ENCODE assay signal across 1 cellular context in genomic region chr6:122393339-122393896, GRCh38.
TF ChIP-seq lines count a peak whose summit lies in the region.

No MANE protein-coding gene starts in this region.

TF ChIP-seq in HepG2, 621 proteins besides CTCF, POLR2A, EP300 and RAD21 (continued from another document):
- TF ChIP-seq MXD3 (CRISPR knock-in tag; IDR thresholded peaks at IDR 0.05), result no peak
- TF ChIP-seq FOXA3 (CRISPR knock-in tag; IDR thresholded peaks at IDR 0.05), result no peak
- no peak for TF ChIP-seq ZNF574 (CRISPR knock-in tag; IDR thresholded peaks at IDR 0.05)
- no peak for TF ChIP-seq ZNF12 (CRISPR knock-in tag; IDR thresholded peaks at IDR 0.05)
- TF ChIP-seq FOSL1 (CRISPR knock-in tag; IDR thresholded peaks at IDR 0.05; ENCODE audit: borderline replicate concordance), result no peak
- TF ChIP-seq, protein P1, sequence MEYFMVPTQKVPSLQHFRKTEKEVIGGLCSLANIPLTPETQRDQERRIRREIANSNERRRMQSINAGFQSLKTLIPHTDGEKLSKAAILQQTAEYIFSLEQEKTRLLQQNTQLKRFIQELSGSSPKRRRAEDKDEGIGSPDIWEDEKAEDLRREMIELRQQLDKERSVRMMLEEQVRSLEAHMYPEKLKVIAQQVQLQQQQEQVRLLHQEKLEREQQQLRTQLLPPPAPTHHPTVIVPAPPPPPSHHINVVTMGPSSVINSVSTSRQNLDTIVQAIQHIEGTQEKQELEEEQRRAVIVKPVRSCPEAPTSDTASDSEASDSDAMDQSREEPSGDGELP (IDR thresholded peaks at IDR 0.05; ENCODE audit: borderline replicate concordance, low read depth), result no peak
- TF ChIP-seq MZF1 (CRISPR knock-in tag; IDR thresholded peaks at IDR 0.05; ENCODE audit: borderline replicate concordance), result no peak
- no peak for TF ChIP-seq AHR (CRISPR knock-in tag; IDR thresholded peaks at IDR 0.05)
- TF ChIP-seq, protein P2, sequence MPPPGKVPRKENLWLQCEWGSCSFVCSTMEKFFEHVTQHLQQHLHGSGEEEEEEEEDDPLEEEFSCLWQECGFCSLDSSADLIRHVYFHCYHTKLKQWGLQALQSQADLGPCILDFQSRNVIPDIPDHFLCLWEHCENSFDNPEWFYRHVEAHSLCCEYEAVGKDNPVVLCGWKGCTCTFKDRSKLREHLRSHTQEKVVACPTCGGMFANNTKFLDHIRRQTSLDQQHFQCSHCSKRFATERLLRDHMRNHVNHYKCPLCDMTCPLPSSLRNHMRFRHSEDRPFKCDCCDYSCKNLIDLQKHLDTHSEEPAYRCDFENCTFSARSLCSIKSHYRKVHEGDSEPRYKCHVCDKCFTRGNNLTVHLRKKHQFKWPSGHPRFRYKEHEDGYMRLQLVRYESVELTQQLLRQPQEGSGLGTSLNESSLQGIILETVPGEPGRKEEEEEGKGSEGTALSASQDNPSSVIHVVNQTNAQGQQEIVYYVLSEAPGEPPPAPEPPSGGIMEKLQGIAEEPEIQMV (CRISPR knock-in tag; IDR thresholded peaks at IDR 0.05; ENCODE audit: low read depth), result no peak
